In the genomic region with DNA sequence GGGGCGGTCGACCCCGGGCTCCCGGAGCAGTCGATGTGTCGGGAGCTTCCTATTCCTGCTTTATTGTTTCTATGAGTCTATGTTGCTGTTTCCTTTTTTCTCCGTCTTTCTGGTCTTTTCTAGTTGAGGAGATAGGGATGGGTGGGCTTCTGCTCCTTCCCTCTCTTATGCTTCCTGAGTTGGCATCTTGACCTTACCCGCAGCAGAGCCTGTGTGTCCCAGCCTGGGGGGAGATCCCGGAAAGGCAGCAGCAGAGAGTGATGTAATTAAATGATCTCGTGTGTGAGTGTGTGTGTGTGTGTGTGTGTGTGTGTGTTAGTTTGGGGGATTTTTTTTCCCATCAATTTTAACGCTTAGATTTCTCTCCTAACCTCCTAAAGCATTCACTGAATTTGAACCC, we compare ENCODE assay signal across 14 cellular contexts. TPM values are rescaled to one million over a fixed set of nuclear protein-coding genes. Genes with fewer than 3 reads are reported as not detected.
A peak's percentile ranks its signal among the peaks of the same experiment; 100 is the strongest.
DNase-seq lines count a peak whose midpoint lies in the region; ATAC-seq and TF ChIP-seq lines count a peak whose summit lies in the region.
"Had no signal": no experiment of that assay in that cellular context is flagged by ENCODE, and none has a peak within 500 bp of the region (broad histone marks: within the 10 kb centered on the region; RNA-seq: fewer than 3 reads in every experiment).

No MANE protein-coding gene starts in this region.

- H3K36me3 ChIP-seq in WERI-Rb-1 = no peaks in the 10 kb centered on the region
- no peaks in the 10 kb centered on the region for H3K36me3 ChIP-seq in iPS-18a (ENCODE audit: control insufficient read depth, low read depth, low read length)
- H3K36me3 ChIP-seq in prostate gland = no peaks in the 10 kb centered on the region

- ATAC-seq in natural killer cell = no peak
- ATAC-seq: esophagus mucosa had no signal

- H3K27me3 Mint-ChIP-seq in natural killer cell (ENCODE audit: low read depth in 2 of 2) = peaks cover 44 to 86% of the 10 kb centered on the region in 2 donors

- peak; percentile 21 for DNase-seq in COLO668 (lab: John Stamatoyannopoulos, UW; ENCODE audit: unreplicated experiment)
- no peak for DNase-seq in WERI-Rb-1
- no peak for DNase-seq in prostate gland (ENCODE audit: low spot score)
- DNase-seq in effector CD8-positive, alpha-beta T cell (lab: John Stamatoyannopoulos, UW) = no peak
- no peak for DNase-seq in T-helper 2 cell
- DNase-seq in natural killer cell = no peak
- no peak for DNase-seq in putamen (ENCODE audit: low spot score)
- DNase-seq: GF-D8; KBM-7; NCI-H2081 treated with DMSO at 0.1 percent for 48 hours; stimulated activated CD4-positive, alpha-beta T cell treated with anti-CD3 and anti-CD28 coated beads, Interleukin-15, amount 100 ng/mL, for 24 hours had no signal

- peaks cover 0 to 2% of the 10 kb centered on the region in 2 donors for H3K9me3 Mint-ChIP-seq in natural killer cell

- H3K4me1 ChIP-seq in iPS-18a (ENCODE audit: control insufficient read depth, low read depth, low read length) (peaks cover 13% of the 10 kb centered on the region), prostate gland (replicated peaks) (no peaks in the 10 kb centered on the region)

- H3K4me3 Mint-ChIP-seq in natural killer cell = no peak overlapping the region

- H3K27ac Mint-ChIP-seq in natural killer cell = no peak overlapping the region

- peaks cover 7% of the 10 kb centered on the region for H3K36me3 Mint-ChIP-seq in natural killer cell

- H3K9ac ChIP-seq in iPS-18a (ENCODE audit: low read length) = no peak overlapping the region

- TF ChIP-seq POLR2A in prostate gland (IDR thresholded peaks at IDR 0.05) = no peak

- TF ChIP-seq CTCF in WERI-Rb-1 (IDR thresholded peaks at IDR 0.05; ENCODE audit: low read depth, low read length) = no peak
- TF ChIP-seq CTCF in prostate gland (IDR thresholded peaks at IDR 0.05) = no peak
- TF ChIP-seq CTCF in natural killer cell (IDR thresholded peaks at IDR 0.05) = no peak

- intact Hi-C loops in prostate gland (cut with DNase I) (no loop called here), natural killer cell (cut with micrococcal nuclease) (no loop called here)

- H3K4me1 Mint-ChIP-seq in natural killer cell = peaks cover 5 to 6% of the 10 kb centered on the region in 2 donors

- H3K9me3 ChIP-seq in WERI-Rb-1 (ENCODE audit: severe bottlenecking) (no peaks in the 10 kb centered on the region), iPS-18a (ENCODE audit: control insufficient read depth, low read depth, low read length) (no peaks in the 10 kb centered on the region), prostate gland (no peaks in the 10 kb centered on the region)

- no peak overlapping the region for H3K27ac ChIP-seq in WERI-Rb-1
- H3K27ac ChIP-seq in iPS-18a (ENCODE audit: low read length) = no peak overlapping the region
- no peak overlapping the region for H3K27ac ChIP-seq in prostate gland

- 3% methylated on average over 11 of the region's 11 CpGs for WGBS in prostate gland

- H3K27me3 ChIP-seq in WERI-Rb-1 (ENCODE audit: insufficient read depth, low read depth, severe bottlenecking) (peaks cover 22% of the 10 kb centered on the region), iPS-18a (ENCODE audit: control insufficient read depth, insufficient read depth, low read length) (peaks cover 39% of the 10 kb centered on the region), prostate gland (replicated peaks; ENCODE audit: insufficient read depth) (peaks cover 11% of the 10 kb centered on the region)

- H3K4me3 ChIP-seq in WERI-Rb-1 (ENCODE audit: low read depth, low read length) (peak overlapping the region; percentile 54), iPS-18a (ENCODE audit: low read length) (peak overlapping the region; percentile 63), prostate gland (peak overlapping the region; percentile 13 to 16)
- H3K4me3 ChIP-seq: lung had no signal

RNA-seq across cellular contexts. Expression of a gene that starts 0.5 kb away (rescaled TPM):
- 10 to 100 TPM in 1 of 2 donors, under 1 TPM in 1; 0.23 to 14.4 TPM for total RNA-seq in prostate gland
- total RNA-seq in natural killer cell = not detected
